In genomic region chr15:28107111-28107893, GRCh38 we compare ENCODE assay signal across 9 cellular contexts. TPM values are rescaled to one million over a fixed set of nuclear protein-coding genes. Genes with fewer than 3 reads are reported as not detected.
DNase-seq lines count a peak whose midpoint lies in the region; ATAC-seq and TF ChIP-seq lines count a peak whose summit lies in the region.
"Had no signal": no experiment of that assay in that cellular context is flagged by ENCODE, and none has a peak within 500 bp of the region (broad histone marks: within the 10 kb centered on the region; RNA-seq: fewer than 3 reads in every experiment).

No MANE protein-coding gene starts in this region.

- H3K27me3 ChIP-seq in ectodermal cell (ENCODE audit: control insufficient read depth, insufficient read depth, low read length, poor library complexity, severe bottlenecking) (peaks cover 30% of the 10 kb centered on the region), mesendoderm (ENCODE audit: insufficient read depth, low read length, poor library complexity) (peaks cover 1% of the 10 kb centered on the region), upper lobe of right lung (peaks cover 15% of the 10 kb centered on the region)

- peak overlapping the region; percentile 71 for H3K4me2 ChIP-seq in mesendoderm (ENCODE audit: low read length)

- 5 to 6% methylated on average over 62 of the region's 62 CpGs for WGBS in ectodermal cell, 2 experiments
- WGBS in mesendoderm (ENCODE audit: extremely low coverage, insufficient coverage, low lambda C conversion rate), result no CpG with 5 or more reads among the region's 62 CpGs

- DNase-seq in activated naive CD4-positive, alpha-beta T cell treated with Interleukin-2 at 50 U/mL for 16 hours, result no peak
- DNase-seq in mesendoderm, result peak; percentile 44
- peak; percentile 68 for DNase-seq in upper lobe of right lung
- no peak for DNase-seq in NCI-H1092 (lab: John Stamatoyannopoulos, UW)
- no peak for DNase-seq in NCI-H2196 treated with DMSO at 0.1 percent for 48 hours (lab: John Stamatoyannopoulos, UW; ENCODE audit: unreplicated experiment)

- H3K4me3 Mint-ChIP-seq in activated naive CD4-positive, alpha-beta T cell treated with anti-CD3 and anti-CD28 coated beads, Interleukin-2, amount 50 U/mL, for 24 hours, result peak overlapping the region; percentile 83

- H3K9me3 Mint-ChIP-seq in activated naive CD4-positive, alpha-beta T cell treated with anti-CD3 and anti-CD28 coated beads, Interleukin-2, amount 50 U/mL, for 24 hours, result no peaks in the 10 kb centered on the region

- H3K36me3 ChIP-seq in ectodermal cell (ENCODE audit: control insufficient read depth, insufficient read depth, low read length) (peaks cover 4% of the 10 kb centered on the region), mesendoderm (ENCODE audit: control insufficient read depth, insufficient read depth, low read length) (peaks cover 4% of the 10 kb centered on the region), upper lobe of right lung (peaks cover 12% of the 10 kb centered on the region)

- H4K8ac ChIP-seq in mesendoderm (ENCODE audit: low read depth, low read length), result no peak overlapping the region

- H3K9me3 ChIP-seq in ectodermal cell (ENCODE audit: control insufficient read depth, low read length) (no peaks in the 10 kb centered on the region), upper lobe of right lung (no peaks in the 10 kb centered on the region)

- H3K27ac ChIP-seq in ectodermal cell (ENCODE audit: insufficient read depth, low read depth, low read length, poor library complexity, severe bottlenecking), result no peak overlapping the region
- no peak overlapping the region for H3K27ac ChIP-seq in mesendoderm (ENCODE audit: low read depth, low read length)
- no peak overlapping the region for H3K27ac ChIP-seq in upper lobe of right lung
- H3K27ac ChIP-seq: SK-N-MC had no signal

- H3K27ac Mint-ChIP-seq in activated naive CD4-positive, alpha-beta T cell treated with anti-CD3 and anti-CD28 coated beads, Interleukin-2, amount 50 U/mL, for 24 hours, result no peak overlapping the region

- intact Hi-C loops in upper lobe of right lung (cut with DNase I), result no loop called here

- no peak overlapping the region for H4K5ac ChIP-seq in mesendoderm (ENCODE audit: low read length)

- H3K79me1 ChIP-seq in mesendoderm (ENCODE audit: low read length), result no peaks in the 10 kb centered on the region

- peak overlapping the region; percentile 54 for H3K56ac ChIP-seq in mesendoderm (ENCODE audit: low read length)

- H3K4ac ChIP-seq in mesendoderm (ENCODE audit: low read depth, low read length), result no peak overlapping the region

- peaks cover 20% of the 10 kb centered on the region for H3K27me3 Mint-ChIP-seq in activated naive CD4-positive, alpha-beta T cell treated with anti-CD3 and anti-CD28 coated beads, Interleukin-2, amount 50 U/mL, for 24 hours

- H3K79me2 ChIP-seq in mesendoderm (ENCODE audit: control insufficient read depth, insufficient read depth, low read length), result no peaks in the 10 kb centered on the region

- TF ChIP-seq CTCF in upper lobe of right lung (IDR thresholded peaks at IDR 0.05), result no peak

- no peak overlapping the region for H2BK5ac ChIP-seq in mesendoderm (ENCODE audit: low read length)

- H3K4me3 ChIP-seq in ectodermal cell (ENCODE audit: insufficient read depth, low read depth, low read length) (peak overlapping the region; percentile 41), mesendoderm (ENCODE audit: low read length) (peak overlapping the region; percentile 24), upper lobe of right lung (peak overlapping the region; percentile 57)
- H3K4me3 ChIP-seq: SK-N-MC had no signal

- H2BK15ac ChIP-seq in mesendoderm (replicated peaks; ENCODE audit: low read depth), result no peak overlapping the region

- H3K36me3 Mint-ChIP-seq in activated naive CD4-positive, alpha-beta T cell treated with anti-CD3 and anti-CD28 coated beads, Interleukin-2, amount 50 U/mL, for 24 hours, result peaks cover 8% of the 10 kb centered on the region

- peaks cover 9% of the 10 kb centered on the region for H3K4me1 Mint-ChIP-seq in activated naive CD4-positive, alpha-beta T cell treated with anti-CD3 and anti-CD28 coated beads, Interleukin-2, amount 50 U/mL, for 24 hours

- H2BK120ac ChIP-seq in mesendoderm (ENCODE audit: low read depth, low read length), result no peak overlapping the region

- no peak overlapping the region for H2AK5ac ChIP-seq in mesendoderm (ENCODE audit: low read length)

- H3K4me1 ChIP-seq in ectodermal cell (ENCODE audit: control insufficient read depth, insufficient read depth, low read length) (no peaks in the 10 kb centered on the region), mesendoderm (ENCODE audit: control insufficient read depth, low read depth, low read length) (no peaks in the 10 kb centered on the region), upper lobe of right lung (peaks cover 15% of the 10 kb centered on the region)

- ATAC-seq in upper lobe of right lung (peak; percentile 43), GM18870 (IDR thresholded peaks at IDR 0.05; ENCODE audit: unreplicated experiment) (no peak)

- H3K9ac ChIP-seq in mesendoderm (ENCODE audit: low read length), result peak overlapping the region; percentile 28

- no peak overlapping the region for H3K23ac ChIP-seq in mesendoderm (ENCODE audit: low read length)

- peak overlapping the region; percentile 2 for H3K18ac ChIP-seq in mesendoderm (ENCODE audit: low read length)

RNA-seq across cellular contexts. Expression of gene OCA2, which starts 8.2 kb away (rescaled TPM):
- polyA plus RNA-seq in ectodermal cell (2013, experiment 1 of 4), result 0.61 TPM
- 0.73 TPM for polyA plus RNA-seq in ectodermal cell (2013, experiment 2 of 4)
- 0.64 TPM for polyA plus RNA-seq in ectodermal cell (2013, experiment 3 of 4)
- polyA plus RNA-seq in ectodermal cell (2013, experiment 4 of 4), result 0.89 TPM
- 0.22 TPM for polyA plus RNA-seq in mesendoderm (2013, experiment 1 of 2)
- 0.18 TPM for polyA plus RNA-seq in mesendoderm (2013, experiment 2 of 2)
- total RNA-seq in upper lobe of right lung, result 0.55 TPM

Comparison
In these comparisons a context has a peak if more than half of its experiments do, and no peak if none do; other contexts are left out.
1. DNase-seq: peak in mesendoderm (single experiment) and upper lobe of right lung (single experiment); none in activated naive CD4-positive, alpha-beta T cell treated with Interleukin-2 at 50 U/mL for 16 hours (single experiment), NCI-H1092 (single experiment) and NCI-H2196 treated with DMSO at 0.1 percent for 48 hours (single experiment).
2. Peak in every context shown above with its lines, with median percentiles within 50 percentile points of each other: H3K4me3 ChIP-seq.